In genomic region chr10:96130326-96130758, GRCh38 we compare ENCODE assay signal across 8 cellular contexts. TPM values are rescaled to one million over a fixed set of nuclear protein-coding genes. Genes with fewer than 3 reads are reported as not detected.
A peak's percentile ranks its signal among the peaks of the same experiment; 100 is the strongest.
DNase-seq lines count a peak whose midpoint lies in the region; ATAC-seq lines count a peak whose summit lies in the region.

No MANE protein-coding gene starts in this region.

- H3K36me3 Mint-ChIP-seq in activated CD4-positive, alpha-beta memory T cell treated with anti-CD3 and anti-CD28 coated beads for 36 hours: peaks cover 35% of the 10 kb centered on the region
- peaks cover 44% of the 10 kb centered on the region for H3K36me3 Mint-ChIP-seq in effector memory CD8-positive, alpha-beta T cell (ENCODE audit: insufficient read depth)

- DNase-seq in AG08396 (ENCODE audit: low spot score) (peak; percentile 75), NCI-H526 (lab: John Stamatoyannopoulos, UW) (peak; percentile 78 to 89), middle frontal gyrus (ENCODE audit: extremely low spot score, low spot score) (peak; percentile 35)
- DNase-seq in activated CD4-positive, alpha-beta memory T cell treated with anti-CD3 and anti-CD28 coated beads for 36 hours: peak; percentile 78
- DNase-seq in effector memory CD8-positive, alpha-beta T cell: peak in 2 of 3 experiments; percentile 62 to 66
- peak; percentile 49 to 69 for DNase-seq in stimulated activated CD8-positive, alpha-beta memory T cell treated with anti-CD3 and anti-CD28 coated beads, Interleukin-7, amount 100 ng/mL, for 4 hours (ENCODE audit: low read depth in 2 of 2)

- H3K4me3 Mint-ChIP-seq in activated CD4-positive, alpha-beta memory T cell treated with anti-CD3 and anti-CD28 coated beads for 36 hours: peak overlapping the region; percentile 92
- H3K4me3 Mint-ChIP-seq in effector memory CD8-positive, alpha-beta T cell: peak overlapping the region; percentile 91 to 92

- peaks cover 20% of the 10 kb centered on the region for H3K4me1 Mint-ChIP-seq in activated CD4-positive, alpha-beta memory T cell treated with anti-CD3 and anti-CD28 coated beads for 36 hours (ENCODE audit: low read depth)
- peaks cover 7 to 12% of the 10 kb centered on the region in 2 donors for H3K4me1 Mint-ChIP-seq in effector memory CD8-positive, alpha-beta T cell (ENCODE audit: low read depth in 2 of 2)

- H3K9me3 Mint-ChIP-seq in activated CD4-positive, alpha-beta memory T cell treated with anti-CD3 and anti-CD28 coated beads for 36 hours: no peaks in the 10 kb centered on the region
- H3K9me3 Mint-ChIP-seq in effector memory CD8-positive, alpha-beta T cell: no peaks in the 10 kb centered on the region

- POLR2A ChIA-PET in activated CD4-positive, alpha-beta memory T cell treated with anti-CD3 and anti-CD28 coated beads for 36 hours (lab: Charles Lee): interaction anchor here (0.5 to 2.4 kb wide), 11 partner anchors 8 to 651 kb away, joined by 3 to 72 read pairs (median 3); no protein-coding TSS in a partner anchor

- H3K27me3 Mint-ChIP-seq in activated CD4-positive, alpha-beta memory T cell treated with anti-CD3 and anti-CD28 coated beads for 36 hours: peaks cover 22% of the 10 kb centered on the region
- H3K27me3 Mint-ChIP-seq in effector memory CD8-positive, alpha-beta T cell: peaks cover 34 to 35% of the 10 kb centered on the region in 2 donors

- CTCF ChIA-PET in activated CD4-positive, alpha-beta memory T cell treated with anti-CD3 and anti-CD28 coated beads for 36 hours (lab: Charles Lee): interaction anchor here (0.6 to 2.1 kb wide), 8 partner anchors 12 to 437 kb away, joined by 3 to 17 read pairs (median 6); partner anchors contain the start of genes CC2D2B and TCTN3

- H3K27ac Mint-ChIP-seq in activated CD4-positive, alpha-beta memory T cell treated with anti-CD3 and anti-CD28 coated beads for 36 hours: peak overlapping the region; percentile 99
- peak overlapping the region; percentile 99 for H3K27ac Mint-ChIP-seq in effector memory CD8-positive, alpha-beta T cell

- ATAC-seq in GM18873 (IDR thresholded peaks at IDR 0.05; ENCODE audit: low FRiP score, unreplicated experiment): peak; percentile 52
- peak; percentile 56 for ATAC-seq in HG03095 (IDR thresholded peaks at IDR 0.05; ENCODE audit: unreplicated experiment)
- peak; percentile 71 for ATAC-seq in effector memory CD8-positive, alpha-beta T cell (replicated peaks)

- intact Hi-C loops in activated CD4-positive, alpha-beta memory T cell treated with anti-CD3 and anti-CD28 coated beads for 36 hours (cut with micrococcal nuclease): loop anchor here (1.0 to 5.0 kb wide), 5 partner anchors 40 to 224 kb away; partner anchors contain the start of genes CC2D2B and CCNJ

RNA-seq across cellular contexts. Expression of gene ZNF518A, which starts 0.2 kb away (rescaled TPM):
- 10 to 100 TPM in 1 of 2 experiments, 1 to 10 TPM in 1; 9.6 to 13.3 TPM for total RNA-seq in activated CD4-positive, alpha-beta memory T cell treated with anti-CD3 and anti-CD28 coated beads for 36 hours

Comparison
In these comparisons a context has a peak if more than half of its experiments do, and no peak if none do; other contexts are left out.
1. Peak in every context shown above with its lines: DNase-seq and ATAC-seq.